Comparison of ENCODE assay signal across 22 cellular contexts in the genomic region with DNA sequence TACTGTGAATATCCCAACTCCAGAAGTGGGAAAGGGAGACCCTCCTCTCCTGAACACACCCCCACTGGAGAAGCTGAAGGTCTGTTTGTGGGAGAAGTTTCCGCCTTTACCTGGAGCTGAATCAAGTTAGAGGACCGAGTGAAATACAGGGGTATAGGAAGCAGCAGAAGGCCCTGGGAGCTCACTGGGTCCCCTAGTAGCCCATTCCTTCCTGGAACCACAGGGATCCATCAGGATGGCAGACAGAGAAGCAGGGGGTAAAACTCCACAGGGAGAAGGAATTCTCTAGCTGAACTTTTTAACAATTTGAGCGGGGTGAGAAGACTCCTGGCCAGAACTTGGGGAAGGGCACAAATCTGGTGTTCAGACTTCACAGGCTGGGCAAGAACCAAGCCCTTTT.
"Had no signal": no experiment of that assay in that cellular context is flagged by ENCODE, and none has a peak within 500 bp of the region (broad histone marks: within the 10 kb centered on the region; RNA-seq: fewer than 3 reads in every experiment).

No MANE protein-coding gene starts in this region.

- H3K27me3 ChIP-seq: colonic mucosa, hepatocyte, pancreas, stomach, transverse colon had no signal

- H3K9me3 ChIP-seq: colonic mucosa, pancreas, prostate gland, thoracic aorta, transverse colon had no signal

- H3K79me2 ChIP-seq: hepatocyte had no signal

- H3K4me1 Mint-ChIP-seq: naive thymus-derived CD4-positive, alpha-beta T cell had no signal

- H3K4me1 ChIP-seq: colonic mucosa, pancreas, prostate gland, stomach, transverse colon had no signal

- H3K4me3 Mint-ChIP-seq: naive thymus-derived CD4-positive, alpha-beta T cell; neural crest cell had no signal

- ATAC-seq: left colon; left ventricle myocardium superior; naive thymus-derived CD4-positive, alpha-beta T cell; pancreas; sciatic nerve had no signal

- DNase-seq: colonic mucosa; dermis blood vessel endothelial cell; effector CD4-positive, alpha-beta T cell; foreskin melanocyte; left colon; left ventricle myocardium superior; mesenchymal stem cell; naive thymus-derived CD4-positive, alpha-beta T cell; nucleus accumbens; pancreas; stimulated activated CD4-positive, alpha-beta T cell treated with anti-CD3 and anti-CD28 coated beads, Interleukin-2, amount 100 ng/mL, for 24 hours; stimulated activated CD4-positive, alpha-beta T cell treated with anti-CD3 and anti-CD28 coated beads, Interleukin-4, amount 100 ng/mL, for 4 hours; stimulated activated naive CD4-positive, alpha-beta T cell; stomach; substantia nigra; transverse colon had no signal

- H3K27ac Mint-ChIP-seq: naive thymus-derived CD4-positive, alpha-beta T cell had no signal

- H3K27ac ChIP-seq: colonic mucosa, hepatocyte, pancreas, prostate gland, stomach, thoracic aorta, transverse colon had no signal

- H3K36me3 ChIP-seq: colonic mucosa, pancreas, prostate gland, stomach, thoracic aorta, transverse colon had no signal

- H2AFZ ChIP-seq: hepatocyte had no signal

- H3K4me3 ChIP-seq: colonic mucosa, hepatocyte, lung, pancreas, prostate gland, stomach, thoracic aorta, transverse colon had no signal

- H3K4me2 ChIP-seq: hepatocyte had no signal
